ENCODE assay signal across 17 cellular contexts in genomic region chr2:227865281-227865680, GRCh38. TPM values are rescaled to one million over a fixed set of nuclear protein-coding genes. Genes with fewer than 3 reads are reported as not detected.
DNase-seq lines count a peak whose midpoint lies in the region; ATAC-seq and TF ChIP-seq lines count a peak whose summit lies in the region.
"Had no signal": no experiment of that assay in that cellular context is flagged by ENCODE, and none has a peak within 500 bp of the region (broad histone marks: within the 10 kb centered on the region; RNA-seq: fewer than 3 reads in every experiment).

No MANE protein-coding gene starts in this region.

- DNase-seq in left ventricle myocardium inferior (no peak), Right ventricle myocardium inferior (ENCODE audit: missing footprints) (no peak), T-helper 17 cell (no peak), myocyte (ENCODE audit: low read depth) (peak; percentile 40), NCI-H748 (lab: John Stamatoyannopoulos, UW; ENCODE audit: unreplicated experiment) (no peak), occipital lobe (lab: John Stamatoyannopoulos, UW) (no peak), NCI-H1092 (lab: John Stamatoyannopoulos, UW) (no peak)
- DNase-seq: ACHN; CD4-positive, CD25-positive, alpha-beta regulatory T cell; DMS53; GF-D8; H7 had no signal

- intact Hi-C loops in left ventricle myocardium inferior (cut with micrococcal nuclease): no loop called here
- intact Hi-C loops in Right ventricle myocardium inferior (cut with DNase I): no loop called here

- H3K4me1 Mint-ChIP-seq in T-helper 17 cell: peaks cover 14% of the 10 kb centered on the region
- H3K4me1 Mint-ChIP-seq: IgD-negative memory B cell had no signal

- H3K36me3 ChIP-seq in left ventricle myocardium inferior: no peaks in the 10 kb centered on the region
- H3K36me3 ChIP-seq: BLaER1 treated with 17β-estradiol and CSF1 and Interleukin-3, amounts not matched to agents 10 nM and 100 nM had no signal

- H3K9me3 ChIP-seq in left ventricle myocardium inferior (replicated peaks) (no peaks in the 10 kb centered on the region), T-helper 17 cell (ENCODE audit: control insufficient read depth, low read length, poor library complexity, severe bottlenecking) (no peaks in the 10 kb centered on the region)
- H3K9me3 ChIP-seq: BLaER1 treated with 17β-estradiol and CSF1 and Interleukin-3, amounts not matched to agents 10 nM and 100 nM had no signal

- peaks cover 6% of the 10 kb centered on the region for H3K4me1 ChIP-seq in left ventricle myocardium inferior

- H3K27me3 ChIP-seq in left ventricle myocardium inferior (ENCODE audit: low read depth): peaks cover 8% of the 10 kb centered on the region
- H3K27me3 ChIP-seq: BLaER1 treated with 17β-estradiol and CSF1 and Interleukin-3, amounts not matched to agents 10 nM and 100 nM had no signal

- TF ChIP-seq CTCF in left ventricle myocardium inferior (IDR thresholded peaks at IDR 0.05; ENCODE audit: borderline replicate concordance): no peak

- no peak for ATAC-seq in Right ventricle myocardium inferior
- no peak for ATAC-seq in T-helper 17 cell
- ATAC-seq in GM19467 (IDR thresholded peaks at IDR 0.05; ENCODE audit: unreplicated experiment): no peak
- ATAC-seq: GM23338 had no signal

- H3K27ac ChIP-seq in left ventricle myocardium inferior (replicated peaks): peak overlapping the region; percentile 60
- H3K27ac ChIP-seq: 22Rv1; BLaER1 treated with 17β-estradiol and CSF1 and Interleukin-3, amounts not matched to agents 10 nM and 100 nM had no signal

- H3K4me3 ChIP-seq in left ventricle myocardium inferior: no peak overlapping the region
- H3K4me3 ChIP-seq: BLaER1 treated with 17β-estradiol and CSF1 and Interleukin-3, amounts not matched to agents 10 nM and 100 nM; GM23338 had no signal

- peaks cover 4% of the 10 kb centered on the region for H3K27me3 Mint-ChIP-seq in T-helper 17 cell

- H3K36me3 Mint-ChIP-seq in T-helper 17 cell (ENCODE audit: low read depth): no peaks in the 10 kb centered on the region
- H3K36me3 Mint-ChIP-seq: CD4-positive, CD25-positive, alpha-beta regulatory T cell; IgD-negative memory B cell had no signal

- no peak overlapping the region for H3K4me3 Mint-ChIP-seq in T-helper 17 cell
- H3K4me3 Mint-ChIP-seq: CD4-positive, CD25-positive, alpha-beta regulatory T cell; GM23338; IgD-negative memory B cell had no signal

- peak overlapping the region; percentile 49 for H3K27ac Mint-ChIP-seq in T-helper 17 cell
- H3K27ac Mint-ChIP-seq: CD4-positive, CD25-positive, alpha-beta regulatory T cell; GM23338; IgD-negative memory B cell had no signal

RNA-seq across cellular contexts. Expression of gene DAW1, which starts 6.2 kb away (rescaled TPM):
- 0.19 TPM for total RNA-seq in left ventricle myocardium inferior
- not detected for total RNA-seq in Right ventricle myocardium inferior
- total RNA-seq in T-helper 17 cell: not detected
- total RNA-seq in myocyte: not detected in 2 replicates
- polyA plus RNA-seq in myocyte (2012): not detected
- 1.1 TPM for total RNA-seq in occipital lobe
- total RNA-seq: CD4-positive, CD25-positive, alpha-beta regulatory T cell had no signal
- polyA plus RNA-seq: CD4-positive, CD25-positive, alpha-beta regulatory T cell; IgD-negative memory B cell had no signal

RNA-seq across cellular contexts. Expression of gene CCL20, which starts 51.6 kb away (rescaled TPM):
- total RNA-seq in left ventricle myocardium inferior (not detected), Right ventricle myocardium inferior (not detected), T-helper 17 cell (10 to 100 TPM; 24.3 to 39.7 TPM), myocyte (not detected in 2 replicates), occipital lobe (not detected)
- not detected for polyA plus RNA-seq in myocyte (2012)
- total RNA-seq: GM23338, H7 had no signal
- polyA plus RNA-seq: GM23338, IgD-negative memory B cell had no signal

Comparison
In these comparisons a context has a peak if more than half of its experiments do, and no peak if none do; other contexts are left out.
1. RNA of gene CCL20, which starts 51.6 kb away (total RNA-seq): 24.3 to 39.7 TPM in T-helper 17 cell; not detected in left ventricle myocardium inferior (single experiment), not detected in Right ventricle myocardium inferior (single experiment), not detected in myocyte and not detected in occipital lobe (single experiment); every median in the first group is over 10 times any median in the second.